11 cellular contexts compared by ENCODE assay signal in genomic region chr5:153490124-153491085, GRCh38. TPM values are rescaled to one million over a fixed set of nuclear protein-coding genes. Genes with fewer than 3 reads are reported as not detected.
DNase-seq lines count a peak whose midpoint lies in the region; ATAC-seq and TF ChIP-seq lines count a peak whose summit lies in the region.
"Had no signal": no experiment of that assay in that cellular context is flagged by ENCODE, and none has a peak within 500 bp of the region (broad histone marks: within the 10 kb centered on the region; RNA-seq: fewer than 3 reads in every experiment).

Gene GRIA1 (plus strand): TSS chr5:153490670.

- no peak for DNase-seq in ascending aorta (ENCODE audit: low spot score in 2 of 2)
- no peak for DNase-seq in stimulated activated CD4-positive, alpha-beta T cell treated with anti-CD3 and anti-CD28 coated beads, Interleukin-4, amount 100 ng/mL, for 24 hours
- DNase-seq: activated CD4-positive, alpha-beta T cell treated with anti-CD3 and anti-CD28 coated beads for 48 hours; kidney; stimulated activated CD4-positive, alpha-beta T cell treated with anti-CD3 and anti-CD28 coated beads, Interleukin-4, amount 100 ng/mL, for 1 hour had no signal

- H3K36me3 ChIP-seq in HUES48 (ENCODE audit: control insufficient read depth, insufficient read depth, low read length) (no peaks in the 10 kb centered on the region), ascending aorta (no peaks in the 10 kb centered on the region), skeletal muscle tissue (ENCODE audit: control insufficient read depth in 3 of 3, insufficient read depth in 3 of 3, low read length in 3 of 3) (no peaks in the 10 kb centered on the region)

- TF ChIP-seq CTCF in ascending aorta (IDR thresholded peaks at IDR 0.05): peak in 1 of 3 experiments; percentile 9

- H3K27me3 ChIP-seq in HUES48 (ENCODE audit: control insufficient read depth, insufficient read depth, low read length) (peaks cover 24% of the 10 kb centered on the region), ascending aorta (no peaks in the 10 kb centered on the region), skeletal muscle tissue (ENCODE audit: control insufficient read depth in 3 of 3, insufficient read depth in 3 of 3, low read length in 3 of 3) (peaks cover 13 to 29% (median 14%) of the 10 kb centered on the region in 3 donors)

- ATAC-seq in GM18858 (IDR thresholded peaks at IDR 0.05; ENCODE audit: unreplicated experiment) (no peak), GM21786 (IDR thresholded peaks at IDR 0.05; ENCODE audit: unreplicated experiment) (no peak)

- H3K27ac ChIP-seq in HUES48 (ENCODE audit: low read depth, low read length) (no peak within 1 kb of the TSS), ascending aorta (no peak within 1 kb of the TSS), skeletal muscle tissue (ENCODE audit: low read depth, low read length) (no peak within 1 kb of the TSS)

- no peak within 1 kb of the TSS for H3K9ac ChIP-seq in HUES48 (ENCODE audit: low read depth, low read length)
- no peak within 1 kb of the TSS for H3K9ac ChIP-seq in skeletal muscle tissue (ENCODE audit: low read depth in 1 of 3, low read length in 3 of 3)

- H3K4me3 ChIP-seq in HUES48 (ENCODE audit: low read depth, low read length) (peak within 1 kb of the TSS; percentile 70), ascending aorta (peak within 1 kb of the TSS; percentile 46 to 65), iPS-18c (ENCODE audit: insufficient read depth, low read depth, low read length) (peak within 1 kb of the TSS; percentile 61), skeletal muscle tissue (ENCODE audit: low read length in 3 of 3) (peak within 1 kb of the TSS in 2 of 3 donors; percentile 21 to 49)

- H3K9me3 ChIP-seq in HUES48 (ENCODE audit: control insufficient read depth, insufficient read depth, low read length): no peaks in the 10 kb centered on the region
- no peaks in the 10 kb centered on the region for H3K9me3 ChIP-seq in ascending aorta
- H3K9me3 ChIP-seq in iPS-18c (ENCODE audit: control insufficient read depth, insufficient read depth, low read length): no peaks in the 10 kb centered on the region
- no peaks in the 10 kb centered on the region for H3K9me3 ChIP-seq in skeletal muscle tissue (ENCODE audit: control insufficient read depth in 3 of 3, low read length in 3 of 3)

- H3K4me1 ChIP-seq in HUES48 (ENCODE audit: control insufficient read depth, insufficient read depth, low read length): peaks cover 24% of the 10 kb centered on the region
- H3K4me1 ChIP-seq in ascending aorta: peaks cover 0 to 7% of the 10 kb centered on the region in 2 donors
- H3K4me1 ChIP-seq in skeletal muscle tissue (ENCODE audit: control insufficient read depth in 3 of 3, insufficient read depth in 3 of 3, low read length in 3 of 3): peaks cover 0 to 6% (median 2%) of the 10 kb centered on the region in 3 donors

- intact Hi-C loops in ascending aorta (cut with DNase I): loop anchor here (5.0 to 10.0 kb wide), 2 partner anchors 334 to 472 kb away; no protein-coding TSS in a partner anchor

RNA-seq across cellular contexts. Expression of gene GRIA1, which starts in this region (rescaled TPM):
- 7.0 TPM for total RNA-seq in ascending aorta
- 1.0 TPM for total RNA-seq in skeletal muscle tissue
- total RNA-seq: bronchial epithelial cell had no signal
